ENCODE assay signal across 1 cellular context in the genomic region with DNA sequence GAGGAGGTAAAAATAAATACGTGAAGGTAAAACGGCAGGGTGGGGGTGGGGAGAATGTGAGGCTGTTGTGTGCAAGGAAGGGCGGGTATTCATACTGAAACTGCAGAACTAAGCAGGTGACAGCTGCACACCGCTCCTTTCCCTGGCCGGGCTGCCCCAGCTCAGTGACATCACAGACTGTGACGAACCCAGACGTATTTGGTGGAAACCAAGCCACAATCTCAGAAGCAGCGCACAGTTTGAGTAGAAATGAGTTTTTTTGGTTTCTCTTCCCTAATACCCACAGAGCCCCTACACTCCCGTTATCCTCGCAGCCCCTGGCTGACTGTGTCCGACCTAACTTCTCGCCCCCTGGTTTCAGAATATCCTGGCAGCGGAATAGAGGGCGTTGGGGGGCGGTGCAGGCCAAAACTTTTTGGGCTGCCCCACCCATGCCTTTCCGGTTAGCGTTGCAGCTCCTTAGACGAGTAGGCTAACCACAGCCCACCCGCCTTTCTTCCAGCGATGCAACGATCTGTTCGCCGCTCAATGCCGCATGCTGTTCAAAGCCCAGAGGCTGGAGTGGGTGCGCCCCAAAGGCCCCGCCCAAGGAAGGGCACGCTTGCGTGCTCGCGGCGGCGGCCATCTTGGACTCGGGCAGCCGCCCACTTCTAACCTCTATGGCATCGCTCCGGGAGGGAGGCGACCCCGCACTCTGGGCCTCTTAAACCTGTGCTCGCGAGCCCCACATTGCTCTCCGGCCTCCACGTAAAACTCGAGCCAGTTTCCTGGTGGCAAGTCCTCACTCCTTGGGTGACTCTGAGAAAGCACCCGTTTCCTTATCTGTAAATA.
A peak's percentile ranks its signal among the peaks of the same experiment; 100 is the strongest.
TF ChIP-seq lines count a peak whose summit lies in the region.

No MANE protein-coding gene starts in this region.

TF ChIP-seq in HepG2, 621 proteins besides CTCF, POLR2A, EP300 and RAD21 (continued from another document and continues in another):
- TF ChIP-seq EHMT2 (IDR thresholded peaks at IDR 0.05; ENCODE audit: borderline replicate concordance, low read depth, low read length) (no peak), BHLHE40 (IDR thresholded peaks at IDR 0.05; ENCODE audit: low read length) (no peak), NFKB2 (CRISPR knock-in tag; IDR thresholded peaks at IDR 0.05; ENCODE audit: borderline replicate concordance) (peak; percentile 82; the same call in 1 of the 2 replicates), ZNF296 (CRISPR knock-in tag; conservative IDR thresholded peaks at IDR 0.05) (no peak), ZNF776 (CRISPR knock-in tag; IDR thresholded peaks at IDR 0.05) (no peak), FLYWCH1 (CRISPR knock-in tag; IDR thresholded peaks at IDR 0.05) (no peak), ZNF136 (CRISPR knock-in tag; IDR thresholded peaks at IDR 0.05; ENCODE audit: low read depth) (peak; percentile 30; the same call in 1 of the 2 replicates), GATAD1 (CRISPR knock-in tag; IDR thresholded peaks at IDR 0.05) (peak; percentile 55; the same call in 1 of the 2 replicates), ZNF441 (CRISPR knock-in tag; IDR thresholded peaks at IDR 0.05; ENCODE audit: borderline replicate concordance) (no peak), NR1H2 (CRISPR knock-in tag; IDR thresholded peaks at IDR 0.05; ENCODE audit: borderline replicate concordance, low read depth) (no peak), CEBPB (IDR thresholded peaks at IDR 0.05; ENCODE audit: borderline replicate concordance, low read depth, low read length) (no peak), RELA (CRISPR knock-in tag; IDR thresholded peaks at IDR 0.05) (no peak), HOXA7 (CRISPR knock-in tag; IDR thresholded peaks at IDR 0.05) (no peak), PPARG (CRISPR knock-in tag; conservative IDR thresholded peaks at IDR 0.05) (no peak), NFRKB (IDR thresholded peaks at IDR 0.05) (no peak), NRL (CRISPR knock-in tag; IDR thresholded peaks at IDR 0.05; ENCODE audit: borderline replicate concordance) (peak; percentile 83), ISX (CRISPR knock-in tag; conservative IDR thresholded peaks at IDR 0.05) (no peak), ZNF543 (CRISPR knock-in tag; IDR thresholded peaks at IDR 0.05) (no peak), SMYD3 (CRISPR knock-in tag; IDR thresholded peaks at IDR 0.05) (no peak), PHF8 (CRISPR knock-in tag; IDR thresholded peaks at IDR 0.05) (peak; percentile 61), ZSCAN12 (CRISPR knock-in tag; IDR thresholded peaks at IDR 0.05) (peak; percentile 51; the same call in 1 of the 2 replicates), ATF7 (IDR thresholded peaks at IDR 0.05) (no peak), ATF7 (CRISPR knock-in tag; IDR thresholded peaks at IDR 0.05) (no peak), ZNF124 (CRISPR knock-in tag; IDR thresholded peaks at IDR 0.05) (no peak), HNRNPL (IDR thresholded peaks at IDR 0.05; ENCODE audit: low read depth, low read length) (0 out of 2 replicates have a peak, but pooled peaks have one; percentile 21), ZNF761 (CRISPR knock-in tag; conservative IDR thresholded peaks at IDR 0.05) (no peak), ZFP1 (CRISPR knock-in tag; IDR thresholded peaks at IDR 0.05) (no peak), KLF13 (CRISPR knock-in tag; IDR thresholded peaks at IDR 0.05) (no peak), MED8 (CRISPR knock-in tag; IDR thresholded peaks at IDR 0.05; ENCODE audit: insufficient replicate concordance) (no peak), HDAC2 (CRISPR knock-in tag; IDR thresholded peaks at IDR 0.05) (peak; percentile 24; the same call in 1 of the 2 replicates), ZNF557 (CRISPR knock-in tag; IDR thresholded peaks at IDR 0.05) (peak; percentile 68; the same call in 1 of the 2 replicates)
- TF ChIP-seq, protein P1, sequence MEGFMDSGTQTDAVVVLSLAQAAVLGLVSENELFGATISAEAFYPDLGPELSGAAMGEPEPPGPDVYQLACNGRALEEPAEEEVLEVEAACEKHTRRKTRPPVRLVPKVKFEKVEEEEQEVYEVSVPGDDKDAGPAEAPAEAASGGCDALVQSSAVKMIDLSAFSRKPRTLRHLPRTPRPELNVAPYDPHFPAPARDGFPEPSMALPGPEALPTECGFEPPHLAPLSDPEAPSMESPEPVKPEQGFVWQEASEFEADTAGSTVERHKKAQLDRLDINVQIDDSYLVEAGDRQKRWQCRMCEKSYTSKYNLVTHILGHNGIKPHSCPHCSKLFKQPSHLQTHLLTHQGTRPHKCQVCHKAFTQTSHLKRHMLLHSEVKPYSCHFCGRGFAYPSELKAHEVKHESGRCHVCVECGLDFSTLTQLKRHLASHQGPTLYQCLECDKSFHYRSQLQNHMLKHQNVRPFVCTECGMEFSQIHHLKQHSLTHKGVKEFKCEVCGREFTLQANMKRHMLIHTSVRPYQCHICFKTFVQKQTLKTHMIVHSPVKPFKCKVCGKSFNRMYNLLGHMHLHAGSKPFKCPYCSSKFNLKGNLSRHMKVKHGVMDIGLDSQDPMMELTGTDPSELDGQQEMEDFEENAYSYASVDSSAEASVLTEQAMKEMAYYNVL (CRISPR knock-in tag; IDR thresholded peaks at IDR 0.05; ENCODE audit: borderline replicate concordance), result no peak
- TF ChIP-seq, protein P2, sequence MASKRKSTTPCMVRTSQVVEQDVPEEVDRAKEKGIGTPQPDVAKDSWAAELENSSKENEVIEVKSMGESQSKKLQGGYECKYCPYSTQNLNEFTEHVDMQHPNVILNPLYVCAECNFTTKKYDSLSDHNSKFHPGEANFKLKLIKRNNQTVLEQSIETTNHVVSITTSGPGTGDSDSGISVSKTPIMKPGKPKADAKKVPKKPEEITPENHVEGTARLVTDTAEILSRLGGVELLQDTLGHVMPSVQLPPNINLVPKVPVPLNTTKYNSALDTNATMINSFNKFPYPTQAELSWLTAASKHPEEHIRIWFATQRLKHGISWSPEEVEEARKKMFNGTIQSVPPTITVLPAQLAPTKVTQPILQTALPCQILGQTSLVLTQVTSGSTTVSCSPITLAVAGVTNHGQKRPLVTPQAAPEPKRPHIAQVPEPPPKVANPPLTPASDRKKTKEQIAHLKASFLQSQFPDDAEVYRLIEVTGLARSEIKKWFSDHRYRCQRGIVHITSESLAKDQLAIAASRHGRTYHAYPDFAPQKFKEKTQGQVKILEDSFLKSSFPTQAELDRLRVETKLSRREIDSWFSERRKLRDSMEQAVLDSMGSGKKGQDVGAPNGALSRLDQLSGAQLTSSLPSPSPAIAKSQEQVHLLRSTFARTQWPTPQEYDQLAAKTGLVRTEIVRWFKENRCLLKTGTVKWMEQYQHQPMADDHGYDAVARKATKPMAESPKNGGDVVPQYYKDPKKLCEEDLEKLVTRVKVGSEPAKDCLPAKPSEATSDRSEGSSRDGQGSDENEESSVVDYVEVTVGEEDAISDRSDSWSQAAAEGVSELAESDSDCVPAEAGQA (IDR thresholded peaks at IDR 0.05; ENCODE audit: low read depth), result peak; percentile 92
- TF ChIP-seq, protein P2 (CRISPR knock-in tag; IDR thresholded peaks at IDR 0.05; ENCODE audit: borderline replicate concordance), result no peak
- TF ChIP-seq, protein P3, sequence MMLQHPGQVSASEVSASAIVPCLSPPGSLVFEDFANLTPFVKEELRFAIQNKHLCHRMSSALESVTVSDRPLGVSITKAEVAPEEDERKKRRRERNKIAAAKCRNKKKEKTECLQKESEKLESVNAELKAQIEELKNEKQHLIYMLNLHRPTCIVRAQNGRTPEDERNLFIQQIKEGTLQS (CRISPR knock-in tag; IDR thresholded peaks at IDR 0.05), result no peak
- TF ChIP-seq, protein P4, sequence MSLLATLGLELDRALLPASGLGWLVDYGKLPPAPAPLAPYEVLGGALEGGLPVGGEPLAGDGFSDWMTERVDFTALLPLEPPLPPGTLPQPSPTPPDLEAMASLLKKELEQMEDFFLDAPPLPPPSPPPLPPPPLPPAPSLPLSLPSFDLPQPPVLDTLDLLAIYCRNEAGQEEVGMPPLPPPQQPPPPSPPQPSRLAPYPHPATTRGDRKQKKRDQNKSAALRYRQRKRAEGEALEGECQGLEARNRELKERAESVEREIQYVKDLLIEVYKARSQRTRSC (CRISPR knock-in tag; IDR thresholded peaks at IDR 0.05; ENCODE audit: low read depth), result no peak
- TF ChIP-seq, protein P5, sequence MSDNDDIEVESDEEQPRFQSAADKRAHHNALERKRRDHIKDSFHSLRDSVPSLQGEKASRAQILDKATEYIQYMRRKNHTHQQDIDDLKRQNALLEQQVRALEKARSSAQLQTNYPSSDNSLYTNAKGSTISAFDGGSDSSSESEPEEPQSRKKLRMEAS (IDR thresholded peaks at IDR 0.05), result peak; percentile 90
- TF ChIP-seq, protein P6, sequence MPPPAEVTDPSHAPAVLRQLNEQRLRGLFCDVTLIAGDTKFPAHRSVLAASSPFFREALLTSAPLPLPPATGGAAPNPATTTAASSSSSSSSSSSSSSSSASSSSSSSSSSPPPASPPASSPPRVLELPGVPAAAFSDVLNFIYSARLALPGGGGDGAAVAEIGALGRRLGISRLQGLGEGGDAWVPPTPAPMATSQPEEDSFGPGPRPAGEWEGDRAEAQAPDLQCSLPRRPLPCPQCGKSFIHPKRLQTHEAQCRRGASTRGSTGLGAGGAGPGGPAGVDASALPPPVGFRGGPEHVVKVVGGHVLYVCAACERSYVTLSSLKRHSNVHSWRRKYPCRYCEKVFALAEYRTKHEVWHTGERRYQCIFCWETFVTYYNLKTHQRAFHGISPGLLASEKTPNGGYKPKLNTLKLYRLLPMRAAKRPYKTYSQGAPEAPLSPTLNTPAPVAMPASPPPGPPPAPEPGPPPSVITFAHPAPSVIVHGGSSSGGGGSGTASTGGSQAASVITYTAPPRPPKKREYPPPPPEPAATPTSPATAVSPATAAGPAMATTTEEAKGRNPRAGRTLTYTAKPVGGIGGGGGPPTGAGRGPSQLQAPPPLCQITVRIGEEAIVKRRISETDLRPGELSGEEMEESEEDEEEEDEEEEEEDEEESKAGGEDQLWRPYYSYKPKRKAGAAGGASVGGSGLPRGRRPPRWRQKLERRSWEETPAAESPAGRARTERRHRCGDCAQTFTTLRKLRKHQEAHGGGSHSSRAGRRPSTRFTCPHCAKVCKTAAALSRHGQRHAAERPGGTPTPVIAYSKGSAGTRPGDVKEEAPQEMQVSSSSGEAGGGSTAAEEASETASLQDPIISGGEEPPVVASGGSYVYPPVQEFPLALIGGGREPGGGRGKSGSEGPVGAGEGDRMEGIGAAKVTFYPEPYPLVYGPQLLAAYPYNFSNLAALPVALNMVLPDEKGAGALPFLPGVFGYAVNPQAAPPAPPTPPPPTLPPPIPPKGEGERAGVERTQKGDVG (CRISPR knock-in tag; IDR thresholded peaks at IDR 0.05; ENCODE audit: borderline replicate concordance), result 0 out of 2 replicates have a peak, but pooled peaks have one; percentile 71
- TF ChIP-seq, protein P7, sequence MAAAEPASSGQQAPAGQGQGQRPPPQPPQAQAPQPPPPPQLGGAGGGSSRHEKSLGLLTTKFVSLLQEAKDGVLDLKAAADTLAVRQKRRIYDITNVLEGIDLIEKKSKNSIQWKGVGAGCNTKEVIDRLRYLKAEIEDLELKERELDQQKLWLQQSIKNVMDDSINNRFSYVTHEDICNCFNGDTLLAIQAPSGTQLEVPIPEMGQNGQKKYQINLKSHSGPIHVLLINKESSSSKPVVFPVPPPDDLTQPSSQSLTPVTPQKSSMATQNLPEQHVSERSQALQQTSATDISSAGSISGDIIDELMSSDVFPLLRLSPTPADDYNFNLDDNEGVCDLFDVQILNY (CRISPR knock-in tag; conservative IDR thresholded peaks at IDR 0.05), result no peak
- TF ChIP-seq, protein P8, sequence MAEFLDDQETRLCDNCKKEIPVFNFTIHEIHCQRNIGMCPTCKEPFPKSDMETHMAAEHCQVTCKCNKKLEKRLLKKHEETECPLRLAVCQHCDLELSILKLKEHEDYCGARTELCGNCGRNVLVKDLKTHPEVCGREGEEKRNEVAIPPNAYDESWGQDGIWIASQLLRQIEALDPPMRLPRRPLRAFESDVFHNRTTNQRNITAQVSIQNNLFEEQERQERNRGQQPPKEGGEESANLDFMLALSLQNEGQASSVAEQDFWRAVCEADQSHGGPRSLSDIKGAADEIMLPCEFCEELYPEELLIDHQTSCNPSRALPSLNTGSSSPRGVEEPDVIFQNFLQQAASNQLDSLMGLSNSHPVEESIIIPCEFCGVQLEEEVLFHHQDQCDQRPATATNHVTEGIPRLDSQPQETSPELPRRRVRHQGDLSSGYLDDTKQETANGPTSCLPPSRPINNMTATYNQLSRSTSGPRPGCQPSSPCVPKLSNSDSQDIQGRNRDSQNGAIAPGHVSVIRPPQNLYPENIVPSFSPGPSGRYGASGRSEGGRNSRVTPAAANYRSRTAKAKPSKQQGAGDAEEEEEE (CRISPR knock-in tag; IDR thresholded peaks at IDR 0.05; ENCODE audit: borderline replicate concordance), result peak; percentile 94
- TF ChIP-seq, protein P9, sequence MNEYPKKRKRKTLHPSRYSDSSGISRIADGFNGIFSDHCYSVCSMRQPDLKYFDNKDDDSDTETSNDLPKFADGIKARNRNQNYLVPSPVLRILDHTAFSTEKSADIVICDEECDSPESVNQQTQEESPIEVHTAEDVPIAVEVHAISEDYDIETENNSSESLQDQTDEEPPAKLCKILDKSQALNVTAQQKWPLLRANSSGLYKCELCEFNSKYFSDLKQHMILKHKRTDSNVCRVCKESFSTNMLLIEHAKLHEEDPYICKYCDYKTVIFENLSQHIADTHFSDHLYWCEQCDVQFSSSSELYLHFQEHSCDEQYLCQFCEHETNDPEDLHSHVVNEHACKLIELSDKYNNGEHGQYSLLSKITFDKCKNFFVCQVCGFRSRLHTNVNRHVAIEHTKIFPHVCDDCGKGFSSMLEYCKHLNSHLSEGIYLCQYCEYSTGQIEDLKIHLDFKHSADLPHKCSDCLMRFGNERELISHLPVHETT (CRISPR knock-in tag; conservative IDR thresholded peaks at IDR 0.05), result no peak
- TF ChIP-seq, protein P10, sequence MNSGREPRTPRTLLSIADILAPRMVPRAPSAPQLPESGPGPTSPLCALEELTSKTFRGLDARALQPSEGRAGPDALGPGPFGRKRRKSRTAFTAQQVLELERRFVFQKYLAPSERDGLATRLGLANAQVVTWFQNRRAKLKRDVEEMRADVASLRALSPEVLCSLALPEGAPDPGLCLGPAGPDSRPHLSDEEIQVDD (CRISPR knock-in tag; IDR thresholded peaks at IDR 0.05; ENCODE audit: borderline replicate concordance), result 0 out of 2 replicates have a peak, but pooled peaks have one; percentile 81
